In genomic region chr9:126916909-126917308, GRCh38 we compare ENCODE assay signal across 14 cellular contexts. TPM values are rescaled to one million over a fixed set of nuclear protein-coding genes. Genes with fewer than 3 reads are reported as not detected.
A peak's percentile ranks its signal among the peaks of the same experiment; 100 is the strongest.
DNase-seq lines count a peak whose midpoint lies in the region; ATAC-seq and TF ChIP-seq lines count a peak whose summit lies in the region.
"Had no signal": no experiment of that assay in that cellular context is flagged by ENCODE, and none has a peak within 500 bp of the region (broad histone marks: within the 10 kb centered on the region; RNA-seq: fewer than 3 reads in every experiment).

No MANE protein-coding gene starts in this region.

- DNase-seq in SK-N-SH (no peak), HuH-7 (ENCODE audit: low spot score) (peak; percentile 55), neural progenitor cell (ENCODE audit: low spot score) (peak; percentile 28), kidney tubule cell (ENCODE audit: low spot score) (no peak), HPDE6-E6E7 (ENCODE audit: extremely low spot score) (no peak)
- no peak for DNase-seq in activated CD4-positive, alpha-beta memory T cell treated with anti-CD3 and anti-CD28 coated beads for 36 hours
- DNase-seq: activated CD4-positive, CD25-positive, alpha-beta regulatory T cell treated with anti-CD3 and anti-CD28 coated beads, Interleukin-2, amount 50 U/mL, for 72 hours; caudate nucleus; IMR-90; SHP77; upper lobe of left lung had no signal

- H3K4me1 Mint-ChIP-seq in activated CD4-positive, alpha-beta memory T cell treated with anti-CD3 and anti-CD28 coated beads for 36 hours (ENCODE audit: low read depth): peaks cover 6% of the 10 kb centered on the region
- H3K4me1 Mint-ChIP-seq in neural progenitor cell: peaks cover 14% of the 10 kb centered on the region

- TF ChIP-seq EP300 in SK-N-SH (IDR thresholded peaks at IDR 0.05; ENCODE audit: borderline replicate concordance in 1 of 2, low read depth in 1 of 2, low read length in 1 of 2): no peak

- no peaks in the 10 kb centered on the region for H3K27me3 ChIP-seq in SK-N-SH (ENCODE audit: insufficient read depth)
- H3K27me3 ChIP-seq in neural progenitor cell: peaks cover 35% of the 10 kb centered on the region
- H3K27me3 ChIP-seq: esophagus muscularis mucosa, upper lobe of left lung had no signal

- H3K27ac Mint-ChIP-seq in activated CD4-positive, alpha-beta memory T cell treated with anti-CD3 and anti-CD28 coated beads for 36 hours: no peak overlapping the region
- H3K27ac Mint-ChIP-seq in neural progenitor cell: no peak overlapping the region

- intact Hi-C loops in activated CD4-positive, alpha-beta memory T cell treated with anti-CD3 and anti-CD28 coated beads for 36 hours (cut with micrococcal nuclease): no loop called here

- H2AFZ ChIP-seq in SK-N-SH (ENCODE audit: low read depth) (no peak overlapping the region), neural progenitor cell (replicated peaks) (no peak overlapping the region)

- TF ChIP-seq RAD21 in SK-N-SH (IDR thresholded peaks at IDR 0.05; ENCODE audit: low read length): no peak

- peaks cover 0 to 9% of the 10 kb centered on the region in 2 experiments; a peak in 1 of 4 replicates for H3K4me1 ChIP-seq in SK-N-SH (ENCODE audit: control insufficient read depth in 1 of 2, insufficient read depth in 2 of 2, low read depth in 1 of 2, low read length in 1 of 2)
- peaks cover 15% of the 10 kb centered on the region for H3K4me1 ChIP-seq in neural progenitor cell

- H3K4me2 ChIP-seq in SK-N-SH (no peak overlapping the region), neural progenitor cell (no peak overlapping the region)

- H3K79me2 ChIP-seq in SK-N-SH (ENCODE audit: insufficient read depth): no peaks in the 10 kb centered on the region
- no peaks in the 10 kb centered on the region for H3K79me2 ChIP-seq in neural progenitor cell (ENCODE audit: low read depth)

- TF ChIP-seq CTCF in SK-N-SH (IDR thresholded peaks at IDR 0.05) (peak; percentile 9; the same call in 1 of the 2 replicates), neural progenitor cell (IDR thresholded peaks at IDR 0.05) (peak; percentile 33)

- H3F3A ChIP-seq in SK-N-SH (replicated peaks; ENCODE audit: insufficient read depth): peaks cover 3% of the 10 kb centered on the region
- H3F3A ChIP-seq in neural progenitor cell (ENCODE audit: low read depth): peaks cover 22% of the 10 kb centered on the region

- no peak overlapping the region for H3K4me3 ChIP-seq in SK-N-SH (ENCODE audit: low read depth in 2 of 2, low read length in 1 of 2)
- H3K4me3 ChIP-seq in neural progenitor cell: no peak overlapping the region
- H3K4me3 ChIP-seq: esophagus muscularis mucosa, upper lobe of left lung had no signal

- peak overlapping the region; percentile 32 for H3K4me3 Mint-ChIP-seq in activated CD4-positive, alpha-beta memory T cell treated with anti-CD3 and anti-CD28 coated beads for 36 hours
- peak overlapping the region; percentile 85 for H3K4me3 Mint-ChIP-seq in neural progenitor cell

- CTCF ChIA-PET in SK-N-SH (lab: Yijun Ruan, JAX): interaction anchor here (0.7 to 1.5 kb wide), 6 partner anchors 8 to 57 kb away, joined by 3 to 6 read pairs (median 4); no protein-coding TSS in a partner anchor
- CTCF ChIA-PET in activated CD4-positive, alpha-beta memory T cell treated with anti-CD3 and anti-CD28 coated beads for 36 hours (lab: Charles Lee): interaction anchor here (0.6 to 1.2 kb wide), 2 partner anchors 23 to 76 kb away, joined by 3 read pairs; no protein-coding TSS in a partner anchor

- H3K36me3 ChIP-seq in SK-N-SH (replicated peaks in 1 of 2; ENCODE audit: control insufficient read depth in 1 of 2, insufficient read depth in 2 of 2, low read length in 1 of 2): no peaks in the 10 kb centered on the region
- no peaks in the 10 kb centered on the region for H3K36me3 ChIP-seq in neural progenitor cell
- H3K36me3 ChIP-seq: esophagus muscularis mucosa, upper lobe of left lung had no signal

- WGBS in SK-N-SH (ENCODE audit: low lambda C conversion rate): 63% methylated on average over 2 of the region's 2 CpGs

- H3K27ac ChIP-seq in SK-N-SH (ENCODE audit: low read depth in 2 of 2, low read length in 1 of 2): no peak overlapping the region
- H3K27ac ChIP-seq in neural progenitor cell: no peak overlapping the region
- H3K27ac ChIP-seq: esophagus muscularis mucosa, upper lobe of left lung had no signal

- no peaks in the 10 kb centered on the region for H3K36me3 Mint-ChIP-seq in activated CD4-positive, alpha-beta memory T cell treated with anti-CD3 and anti-CD28 coated beads for 36 hours
- no peaks in the 10 kb centered on the region for H3K36me3 Mint-ChIP-seq in neural progenitor cell

- H4K20me1 ChIP-seq in SK-N-SH (ENCODE audit: insufficient read depth): no peaks in the 10 kb centered on the region
- H4K20me1 ChIP-seq in neural progenitor cell (ENCODE audit: low read depth): peaks cover 31% of the 10 kb centered on the region

- no peaks in the 10 kb centered on the region for H3K27me3 Mint-ChIP-seq in activated CD4-positive, alpha-beta memory T cell treated with anti-CD3 and anti-CD28 coated beads for 36 hours
- H3K27me3 Mint-ChIP-seq in neural progenitor cell (ENCODE audit: insufficient read depth, low read depth): peaks cover 24% of the 10 kb centered on the region

- no peaks in the 10 kb centered on the region for H3K9me3 ChIP-seq in SK-N-SH
- no peaks in the 10 kb centered on the region for H3K9me3 ChIP-seq in neural progenitor cell (ENCODE audit: low read depth)
- H3K9me3 ChIP-seq: esophagus muscularis mucosa, upper lobe of left lung had no signal

- no peak for ATAC-seq in SK-N-SH treated with all-trans-retinoic acid at 6 μM for 48 hours
- no peak for ATAC-seq in GM21825 (IDR thresholded peaks at IDR 0.05; ENCODE audit: unreplicated experiment)

- POLR2A ChIA-PET in SK-N-SH (lab: Yijun Ruan, JAX): interaction anchor here (0.7 kb wide), 1 partner anchor 428 kb away, joined by 3 read pairs; no protein-coding TSS in a partner anchor
- POLR2A ChIA-PET in activated CD4-positive, alpha-beta memory T cell treated with anti-CD3 and anti-CD28 coated beads for 36 hours (lab: Charles Lee): no interaction called here

- H3K9me2 ChIP-seq in SK-N-SH: no peaks in the 10 kb centered on the region; the same call in 1 of the 2 replicates

- no peak overlapping the region for H3K9ac ChIP-seq in SK-N-SH
- no peak overlapping the region for H3K9ac ChIP-seq in neural progenitor cell

- no peaks in the 10 kb centered on the region for H3K9me3 Mint-ChIP-seq in activated CD4-positive, alpha-beta memory T cell treated with anti-CD3 and anti-CD28 coated beads for 36 hours
- H3K9me3 Mint-ChIP-seq in neural progenitor cell: no peaks in the 10 kb centered on the region

TF ChIP-seq in SK-N-SH, 30 proteins besides CTCF, POLR2A, EP300 and RAD21:
- TF ChIP-seq NRF1 (IDR thresholded peaks at IDR 0.05; ENCODE audit: low read depth, low read length): no peak
- TF ChIP-seq POLR2AphosphoS5 (IDR thresholded peaks at IDR 0.05; ENCODE audit: low read depth, low read length): no peak
- TF ChIP-seq NFIC (IDR thresholded peaks at IDR 0.05; ENCODE audit: borderline replicate concordance): no peak

TF ChIP-seq in SK-N-SH treated with all-trans-retinoic acid at 6 μM for 48 hours, 23 proteins besides CTCF, POLR2A, EP300 and RAD21:
- no peak for TF ChIP-seq GLIS3 (CRISPR knock-in tag; IDR thresholded peaks at IDR 0.05)
- no peak for TF ChIP-seq ZNF565 (CRISPR knock-in tag; conservative IDR thresholded peaks at IDR 0.05; ENCODE audit: low read depth)
- no peak for TF ChIP-seq BACH2 (CRISPR knock-in tag; IDR thresholded peaks at IDR 0.05; ENCODE audit: borderline replicate concordance)
- no peak for TF ChIP-seq PATZ1 (CRISPR knock-in tag; IDR thresholded peaks at IDR 0.05; ENCODE audit: borderline replicate concordance)
- TF ChIP-seq TCF4 (CRISPR knock-in tag; IDR thresholded peaks at IDR 0.05; ENCODE audit: borderline replicate concordance): no peak
- no peak for TF ChIP-seq ZC3H10 (CRISPR knock-in tag; IDR thresholded peaks at IDR 0.05)
- no peak for TF ChIP-seq ZFP3 (CRISPR knock-in tag; IDR thresholded peaks at IDR 0.05)

RNA-seq across cellular contexts. Expression of gene RALGPS1, which starts 2.3 kb away (rescaled TPM):
- 3.9 and 4.1 TPM in 2 replicates for polyA plus RNA-seq in SK-N-SH (2012; rRNA removed)
- polyA plus RNA-seq in SK-N-SH (2012; cell fraction: cytosol; rRNA removed): 2.4 and 2.9 TPM in 2 replicates
- polyA plus RNA-seq in SK-N-SH (2012; cell fraction: nucleus; rRNA removed): 10.2 and 13.1 TPM in 2 replicates
- 1 to 10 TPM; 2.1 to 3.1 TPM for total RNA-seq in activated CD4-positive, alpha-beta memory T cell treated with anti-CD3 and anti-CD28 coated beads for 36 hours
- 21.3 and 30.7 TPM in 2 replicates for total RNA-seq in neural progenitor cell (ENCODE audit: low replicate concordance)

RNA-seq across cellular contexts. Expression of gene ZBTB34, which starts 56.5 kb away (rescaled TPM):
- 2.9 and 4.1 TPM in 2 replicates for polyA plus RNA-seq in SK-N-SH (2012; rRNA removed)
- polyA plus RNA-seq in SK-N-SH (2012; cell fraction: cytosol; rRNA removed): 3.2 and 3.7 TPM in 2 replicates
- polyA plus RNA-seq in SK-N-SH (2012; cell fraction: nucleus; rRNA removed): 3.8 and 4.9 TPM in 2 replicates
- total RNA-seq in activated CD4-positive, alpha-beta memory T cell treated with anti-CD3 and anti-CD28 coated beads for 36 hours: 1 to 10 TPM; 4.0 to 4.5 TPM
- total RNA-seq in neural progenitor cell (ENCODE audit: low replicate concordance): 17.4 and 21.9 TPM in 2 replicates

Comparison
In these comparisons a context has a peak if more than half of its experiments do, and no peak if none do; other contexts are left out.
1. DNase-seq: peak in HuH-7 (single experiment) and neural progenitor cell (single experiment); none in SK-N-SH (single experiment), activated CD4-positive, alpha-beta memory T cell treated with anti-CD3 and anti-CD28 coated beads for 36 hours (single experiment), kidney tubule cell (single experiment) and HPDE6-E6E7 (single experiment).